17 cellular contexts compared by ENCODE assay signal in the genomic region with DNA sequence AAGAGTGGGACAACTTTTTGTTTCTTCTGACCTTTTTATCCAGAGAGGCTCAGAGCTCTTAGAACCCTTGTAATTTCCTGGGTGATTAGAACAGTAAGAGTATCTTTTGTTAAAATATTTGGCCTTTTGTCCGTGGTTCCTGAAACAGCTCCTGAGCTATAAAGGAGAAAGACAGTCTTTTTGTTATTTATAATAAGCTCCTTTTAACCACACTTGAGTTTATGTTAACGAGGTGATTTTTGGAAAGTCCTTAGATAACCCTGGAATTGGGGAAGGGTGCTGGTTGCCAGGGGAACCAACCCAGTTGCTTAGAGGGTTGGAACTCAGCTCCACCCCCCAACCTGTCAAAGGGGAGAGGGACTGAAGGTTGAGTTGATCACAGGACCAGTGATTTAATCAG. TPM values are rescaled to one million over a fixed set of nuclear protein-coding genes. Genes with fewer than 3 reads are reported as not detected.
A peak's percentile ranks its signal among the peaks of the same experiment; 100 is the strongest.
DNase-seq lines count a peak whose midpoint lies in the region; ATAC-seq, FAIRE-seq and TF ChIP-seq lines count a peak whose summit lies in the region.
"Had no signal": no experiment of that assay in that cellular context is flagged by ENCODE, and none has a peak within 500 bp of the region (broad histone marks: within the 10 kb centered on the region; RNA-seq: fewer than 3 reads in every experiment).

No MANE protein-coding gene starts in this region.

- peak overlapping the region; percentile 97 for H2BK20ac ChIP-seq in H1 (ENCODE audit: low read length)

- H3K4me3 ChIP-seq in HUES64 (ENCODE audit: low read length), result peak overlapping the region; percentile 37
- peak overlapping the region in 3 of 4 experiments; percentile 11 to 37 (median 15); a peak in 4 of 8 replicates for H3K4me3 ChIP-seq in H1 (ENCODE audit: extremely low read depth in 1 of 4, insufficient read depth in 2 of 4, low read depth in 3 of 4, low read length in 4 of 4)
- peak overlapping the region; percentile 58; the same call in 1 of the 2 replicates for H3K4me3 ChIP-seq in iPS-20b (ENCODE audit: low read length)
- no peak overlapping the region for H3K4me3 ChIP-seq in Peyer's patch

- H3K9me3 ChIP-seq in ES-I3 (ENCODE audit: control insufficient read depth, insufficient read depth, low read length) (peaks cover 23% of the 10 kb centered on the region), HUES64 (ENCODE audit: insufficient read depth, low read depth, low read length) (peaks cover 7% of the 10 kb centered on the region; the same call in 1 of the 2 replicates), H1 (ENCODE audit: insufficient read depth in 2 of 2, low read depth in 1 of 2, low read length in 1 of 2) (peaks cover 0 to 5% of the 10 kb centered on the region in 2 experiments; a peak in 2 of 4 replicates), iPS-20b (ENCODE audit: insufficient read depth, low read depth, low read length) (peaks cover 7% of the 10 kb centered on the region), Peyer's patch (no peaks in the 10 kb centered on the region)

- H3K4me3 Mint-ChIP-seq in stimulated activated effector memory CD8-positive, alpha-beta T cell treated with anti-CD3 and anti-CD28 coated beads, Interleukin-12 subunit alpha, Interleukin-12 subunit beta, amount 100 ng/mL, for 72 hours, result no peak overlapping the region

- H2BK15ac ChIP-seq in H1 (ENCODE audit: low read length), result no peak overlapping the region; the same call in 1 of the 2 replicates

- H3K23me2 ChIP-seq in H1 (ENCODE audit: low read depth, low read length), result peaks cover 10% of the 10 kb centered on the region

- DNase-seq in H1 (ENCODE audit: low read depth in 1 of 2, low spot score in 2 of 2), result peak in 1 of 2 experiments; percentile 61
- DNase-seq in NCI-H226, result no peak
- DNase-seq in NCI-H2227 (lab: John Stamatoyannopoulos, UW; ENCODE audit: unreplicated experiment), result no peak
- no peak for DNase-seq in Peyer's patch
- DNase-seq in stimulated activated effector memory CD8-positive, alpha-beta T cell treated with anti-CD3 and anti-CD28 coated beads, Interleukin-12 subunit alpha, Interleukin-12 subunit beta, amount 100 ng/mL, for 72 hours (ENCODE audit: low spot score in 2 of 2), result no peak
- DNase-seq: AML-193, COR-L47, EL, NCI-H1048, NCI-H2081 treated with DMSO at 0.1 percent for 48 hours, NCI-H446 had no signal

- H3K56ac ChIP-seq in H1 (replicated peaks; ENCODE audit: insufficient read length, low read depth, low read length), result no peak overlapping the region

- ATAC-seq in stimulated activated effector memory CD8-positive, alpha-beta T cell treated with anti-CD3 and anti-CD28 coated beads, Interleukin-12 subunit alpha, Interleukin-12 subunit beta, amount 100 ng/mL, for 72 hours, result no peak
- ATAC-seq: HepG2 had no signal

- peaks cover 21% of the 10 kb centered on the region for H3K4me1 Mint-ChIP-seq in stimulated activated effector memory CD8-positive, alpha-beta T cell treated with anti-CD3 and anti-CD28 coated beads, Interleukin-12 subunit alpha, Interleukin-12 subunit beta, amount 100 ng/mL, for 72 hours

- peaks cover 0 to 65% of the 10 kb centered on the region in 2 experiments; a peak in 3 of 4 replicates for H3K79me2 ChIP-seq in H1 (ENCODE audit: control insufficient read depth in 1 of 2, insufficient read depth in 2 of 2, low read length in 2 of 2)

- peaks cover 9% of the 10 kb centered on the region for H3K36me3 Mint-ChIP-seq in stimulated activated effector memory CD8-positive, alpha-beta T cell treated with anti-CD3 and anti-CD28 coated beads, Interleukin-12 subunit alpha, Interleukin-12 subunit beta, amount 100 ng/mL, for 72 hours

- H3K9ac ChIP-seq in ES-I3 (ENCODE audit: low read depth, low read length) (peak overlapping the region; percentile 5; the same call in 1 of the 2 replicates), HUES64 (ENCODE audit: low read depth, low read length) (no peak overlapping the region), H1 (replicated peaks in 1 of 4; ENCODE audit: extremely low read depth in 1 of 4, low read depth in 3 of 4, low read length in 3 of 4) (no peak overlapping the region), iPS-20b (ENCODE audit: low read depth, low read length) (peak overlapping the region; percentile 60)
- H3K9ac ChIP-seq: KMS-11 had no signal

- H3K36me3 ChIP-seq in ES-I3 (ENCODE audit: insufficient read depth, low read length), result peaks cover 53% of the 10 kb centered on the region
- H3K36me3 ChIP-seq in HUES64 (ENCODE audit: insufficient read depth, low read length), result peaks cover 65% of the 10 kb centered on the region
- H3K36me3 ChIP-seq in H1 (ENCODE audit: control insufficient read depth in 2 of 4, insufficient read depth in 4 of 4, low read length in 3 of 4), result peaks cover 0 to 52% (median 31%) of the 10 kb centered on the region in 4 experiments; a peak in 7 of 8 replicates
- peaks cover 65% of the 10 kb centered on the region for H3K36me3 ChIP-seq in iPS-20b (ENCODE audit: insufficient read depth, low read depth, low read length)
- peaks cover 0 to 12% (median 0%) of the 10 kb centered on the region in 3 donors for H3K36me3 ChIP-seq in Peyer's patch

- H3K18ac ChIP-seq in H1 (ENCODE audit: extremely low read depth, low read length), result peak overlapping the region; percentile 95

- POLR2A ChIA-PET in H1 (lab: Charles Lee; ENCODE audit: partially characterized antibody), result interaction anchor here (0.7 to 7.9 kb wide), 18 partner anchors 9 to 101 kb away, joined by 3 to 64 read pairs (median 5); a partner anchor contains a TSS

- peaks cover 0 to 3% of the 10 kb centered on the region in 2 experiments for H4K20me1 ChIP-seq in H1 (replicated peaks in 1 of 2; ENCODE audit: control insufficient read depth in 1 of 2, insufficient read depth in 2 of 2, low read length in 2 of 2)

- H3K9me3 Mint-ChIP-seq in stimulated activated effector memory CD8-positive, alpha-beta T cell treated with anti-CD3 and anti-CD28 coated beads, Interleukin-12 subunit alpha, Interleukin-12 subunit beta, amount 100 ng/mL, for 72 hours, result peaks cover 7% of the 10 kb centered on the region

- peak in 1 of 2 experiments; percentile 74; a peak in 1 of 3 replicates for TF ChIP-seq EP300 in H1 (IDR thresholded peaks at IDR 0.05; ENCODE audit: borderline replicate concordance in 1 of 2, low read depth in 2 of 2, low read length in 2 of 2)

- WGBS in HUES64, result 0% methylated on average over 1 of the region's 2 CpGs
- WGBS in H1 (ENCODE audit: extremely low coverage in 1 of 2, insufficient coverage in 1 of 2, insufficient read length in 1 of 2, insufficient replicate concordance in 2 of 2, low coverage in 1 of 2, low lambda C conversion rate in 2 of 2, missing lambda C conversion rate in 1 of 2), 2 experiments, result 3% methylated on average over 2 of the region's 2 CpGs; no CpG with 5 or more reads in 1 of the 2 experiments

- H2BK12ac ChIP-seq in H1 (ENCODE audit: low read depth, low read length), result peak overlapping the region; percentile 93; the same call in 1 of the 2 replicates

- H3K27me3 ChIP-seq in HUES64 (ENCODE audit: insufficient read depth, low read length) (no peaks in the 10 kb centered on the region), H1 (replicated peaks in 1 of 4; ENCODE audit: control insufficient read depth in 3 of 4, extremely low read depth in 1 of 4, insufficient read depth in 3 of 4, low read length in 3 of 4) (no peaks in the 10 kb centered on the region), iPS-20b (ENCODE audit: insufficient read depth, low read length) (no peaks in the 10 kb centered on the region), Peyer's patch (peaks cover 0 to 3% of the 10 kb centered on the region in 2 donors)

- H2AK5ac ChIP-seq in H1 (ENCODE audit: low read depth, low read length), result peak overlapping the region; percentile 92; the same call in 1 of the 2 replicates

- peak; percentile 95 for FAIRE-seq in H1 (lab: Jason Lieb, UNC)
- FAIRE-seq: HepG2 had no signal

- CTCF ChIA-PET in H1 (lab: Charles Lee; ENCODE audit: partially characterized antibody), result interaction anchor here (0.8 kb wide), 1 partner anchor 20 kb away, joined by 3 read pairs; no protein-coding TSS in a partner anchor

- peaks cover 7% of the 10 kb centered on the region for H3K79me1 ChIP-seq in H1 (ENCODE audit: low read depth, low read length)

- peak overlapping the region; percentile 96 for H3K27ac ChIP-seq in HUES64 (ENCODE audit: low read depth, low read length)
- 0 out of 2 replicates have a peak overlapping the region, but pooled peaks have one; percentile 55 for H3K27ac ChIP-seq in H1 (ENCODE audit: low read depth, low read length)
- H3K27ac ChIP-seq in iPS-20b (ENCODE audit: low read length), result no peak overlapping the region
- H3K27ac ChIP-seq in Peyer's patch, result no peak overlapping the region
- H3K27ac ChIP-seq: KMS-11, RWPE1 had no signal

- H3K27ac Mint-ChIP-seq in stimulated activated effector memory CD8-positive, alpha-beta T cell treated with anti-CD3 and anti-CD28 coated beads, Interleukin-12 subunit alpha, Interleukin-12 subunit beta, amount 100 ng/mL, for 72 hours, result no peak overlapping the region

- no peak overlapping the region for H3K23ac ChIP-seq in H1 (ENCODE audit: insufficient read length)

- H4K91ac ChIP-seq in H1 (replicated peaks; ENCODE audit: insufficient read length, low read length), result no peak overlapping the region

- no peak for TF ChIP-seq RAD21 in H1 (IDR thresholded peaks at IDR 0.05 in 1 of 2, conservative IDR thresholded peaks at IDR 0.05 in 1 of 2; ENCODE audit: low read depth in 2 of 2, low read length in 2 of 2)

- no peak overlapping the region for H3K14ac ChIP-seq in H1 (ENCODE audit: insufficient read length)

- H3K4me1 ChIP-seq in ES-I3 (ENCODE audit: insufficient read depth, low read length) (peaks cover 30% of the 10 kb centered on the region), HUES64 (ENCODE audit: insufficient read depth, low read length) (peaks cover 42% of the 10 kb centered on the region), H1 (replicated peaks in 1 of 4; ENCODE audit: control insufficient read depth in 3 of 4, insufficient read depth in 4 of 4, low read length in 3 of 4) (peaks cover 9 to 20% (median 12%) of the 10 kb centered on the region in 4 experiments; a peak in 6 of 7 replicates), iPS-20b (ENCODE audit: insufficient read depth, low read length) (peaks cover 40% of the 10 kb centered on the region), Peyer's patch (peaks cover 0 to 10% (median 0%) of the 10 kb centered on the region in 4 donors)

- peak overlapping the region; percentile 99 for H2BK5ac ChIP-seq in H1 (ENCODE audit: low read depth, low read length)

- no peak overlapping the region for H3K4ac ChIP-seq in H1 (replicated peaks; ENCODE audit: insufficient read length, low read depth, low read length)

- no peak overlapping the region for H4K8ac ChIP-seq in H1 (ENCODE audit: extremely low read depth, insufficient read depth, low read length)

- H2AFZ ChIP-seq in H1 (ENCODE audit: low read length), result no peak overlapping the region

- no peak overlapping the region for H4K5ac ChIP-seq in H1 (ENCODE audit: insufficient read length, low read depth, low read length)

- TF ChIP-seq POLR2A in H1 (IDR thresholded peaks at IDR 0.05; ENCODE audit: control extremely low read depth in 1 of 2, low read depth in 2 of 2, low read length in 2 of 2) (peak in 1 of 2 experiments; percentile 27; a peak in 1 of 3 replicates), Peyer's patch (IDR thresholded peaks at IDR 0.05) (no peak)

- H3K4me2 ChIP-seq in H1 (ENCODE audit: insufficient read depth in 1 of 2, low read depth in 2 of 2, low read length in 2 of 2), result peak overlapping the region; percentile 53 to 81; a peak in 3 of 4 replicates
- H3K4me2 ChIP-seq: KMS-11 had no signal

- H2BK120ac ChIP-seq in H1 (replicated peaks; ENCODE audit: low read depth, low read length), result no peak overlapping the region

- TF ChIP-seq CTCF in H1 (IDR thresholded peaks at IDR 0.05; ENCODE audit: control extremely low read depth in 1 of 3, insufficient read depth in 1 of 3, low read depth in 1 of 3, low read length in 3 of 3) (no peak), Peyer's patch (IDR thresholded peaks at IDR 0.05) (no peak)

RNA-seq across cellular contexts. Expression of a gene that starts 4.8 kb away (rescaled TPM):
- polyA plus RNA-seq in HUES64 (2013, experiment 1 of 2), result 16.1 TPM
- 12.8 TPM for polyA plus RNA-seq in HUES64 (2013, experiment 2 of 2)
- total RNA-seq in H1 (2021; fragmentation: NEBNext Ultra II Directional; extraction: Animal tissue kit (Norgen Biotek cat#: 25700)), result 82.0 and 83.8 TPM in 2 replicates
- polyA plus RNA-seq in H1 (2011; rRNA removed), result 3.2 and 4.8 TPM in 2 replicates
- 7.0 TPM for polyA plus RNA-seq in H1 (2011; cell fraction: cytosol; rRNA removed)
- 7.8 TPM for polyA plus RNA-seq in H1 (2011; cell fraction: nucleus; rRNA removed)
- 6.5 to 13.6 TPM (median 7.9 TPM) in 4 replicates for polyA plus RNA-seq in H1 (2012, experiment 1 of 2)
- polyA plus RNA-seq in H1 (2012, experiment 2 of 2), result 0.64 TPM
- 18.0 TPM for polyA plus RNA-seq in H1 (2013, experiment 1 of 2)
- 16.1 TPM for polyA plus RNA-seq in H1 (2013, experiment 2 of 2)
- 154 and 238 TPM in 2 replicates for polyA minus RNA-seq in H1 (2011; rRNA and poly(A)+ RNA removed)
- polyA minus RNA-seq in H1 (2011; cell fraction: cytosol; rRNA and poly(A)+ RNA removed), result 60.5 TPM
- polyA minus RNA-seq in H1 (2011; cell fraction: nucleus; rRNA and poly(A)+ RNA removed), result 112 TPM
- 1 to 10 TPM; 1.6 to 5.8 (median 2.7) TPM for total RNA-seq in Peyer's patch

RNA-seq across cellular contexts. Expression of a gene that starts 45.6 kb away (rescaled TPM):
- polyA plus RNA-seq in HUES64 (2013, experiment 1 of 2), result 62.0 TPM
- 61.2 TPM for polyA plus RNA-seq in HUES64 (2013, experiment 2 of 2)
- 123 and 131 TPM in 2 replicates for total RNA-seq in H1 (2021; fragmentation: NEBNext Ultra II Directional; extraction: Animal tissue kit (Norgen Biotek cat#: 25700))
- 15.6 and 20.9 TPM in 2 replicates for polyA plus RNA-seq in H1 (2011; rRNA removed)
- polyA plus RNA-seq in H1 (2011; cell fraction: cytosol; rRNA removed), result 30.4 TPM
- 53.8 TPM for polyA plus RNA-seq in H1 (2011; cell fraction: nucleus; rRNA removed)
- 62.3 to 130 TPM (median 85.1 TPM) in 4 replicates for polyA plus RNA-seq in H1 (2012, experiment 1 of 2)
- polyA plus RNA-seq in H1 (2012, experiment 2 of 2), result 2.6 TPM
- 70.8 TPM for polyA plus RNA-seq in H1 (2013, experiment 1 of 2)
- 66.6 TPM for polyA plus RNA-seq in H1 (2013, experiment 2 of 2)
- polyA minus RNA-seq in H1 (2011; rRNA and poly(A)+ RNA removed), result 148 and 187 TPM in 2 replicates
- polyA minus RNA-seq in H1 (2011; cell fraction: cytosol; rRNA and poly(A)+ RNA removed), result 82.2 TPM
- polyA minus RNA-seq in H1 (2011; cell fraction: nucleus; rRNA and poly(A)+ RNA removed), result 106 TPM
- total RNA-seq in Peyer's patch, result 100 to 1,000 TPM; 108 to 179 (median 133) TPM

Comparison
In these comparisons a context has a peak if more than half of its experiments do, and no peak if none do; other contexts are left out.
1. H3K9ac ChIP-seq: peak in ES-I3 (single experiment) and iPS-20b (single experiment); none in HUES64 (single experiment) and H1 (0 of 4).
2. H3K27ac ChIP-seq: peak in HUES64 (single experiment) and H1 (single experiment); none in iPS-20b (single experiment) and Peyer's patch (0 of 4).
3. H3K4me3 ChIP-seq: peak in HUES64 (single experiment), H1 (3 of 4) and iPS-20b (single experiment); none in Peyer's patch (0 of 4).
4. RNA of a gene that starts 4.8 kb away (total RNA-seq): 82.0 to 83.8 TPM in H1; 1.6 to 5.8 TPM in Peyer's patch; every median in the first group is over 10 times any median in the second.